25 cellular contexts compared by ENCODE assay signal in genomic region chr3:151483488-151483887, GRCh38. TPM values are rescaled to one million over a fixed set of nuclear protein-coding genes. Genes with fewer than 3 reads are reported as not detected.
DNase-seq lines count a peak whose midpoint lies in the region; ATAC-seq, FAIRE-seq and TF ChIP-seq lines count a peak whose summit lies in the region.
"Had no signal": no experiment of that assay in that cellular context is flagged by ENCODE, and none has a peak within 500 bp of the region (broad histone marks: within the 10 kb centered on the region; RNA-seq: fewer than 3 reads in every experiment).

No MANE protein-coding gene starts in this region.

- WGBS in small intestine, 3 donors, result 91 to 96% (median 94%) methylated on average over 1 of the region's 1 CpG

- H3K9me3 ChIP-seq in Peyer's patch (no peaks in the 10 kb centered on the region), small intestine (ENCODE audit: control insufficient read depth, low read depth) (no peaks in the 10 kb centered on the region)
- H3K9me3 ChIP-seq: BE2C, HAP-1 had no signal

- CTCF ChIA-PET in activated naive CD4-positive, alpha-beta T cell treated with anti-CD3 and anti-CD28 coated beads for 36 hours (lab: Charles Lee), result interaction anchor here (1.8 kb wide), 1 partner anchor 15 kb away, joined by 12 read pairs; no protein-coding TSS in a partner anchor

- H3K36me3 Mint-ChIP-seq in activated naive CD4-positive, alpha-beta T cell treated with anti-CD3 and anti-CD28 coated beads for 36 hours (ENCODE audit: low read depth), result peaks cover 1% of the 10 kb centered on the region

- H3K4me1 ChIP-seq in Peyer's patch (no peaks in the 10 kb centered on the region), small intestine (ENCODE audit: control insufficient read depth in 2 of 2, insufficient read depth in 1 of 2, low read depth in 1 of 2, low read length in 1 of 2) (no peaks in the 10 kb centered on the region)
- H3K4me1 ChIP-seq: A549, BE2C had no signal

- no peak for TF ChIP-seq POLR2A in Peyer's patch (IDR thresholded peaks at IDR 0.05)

- H3K27ac Mint-ChIP-seq in activated naive CD4-positive, alpha-beta T cell treated with anti-CD3 and anti-CD28 coated beads for 36 hours, result no peak overlapping the region
- H3K27ac Mint-ChIP-seq: CD14-positive monocyte; CD4-positive, alpha-beta T cell; CD8-positive, alpha-beta memory T cell had no signal

- peak in 2 of 3 donors; percentile 50 to 53 for DNase-seq in Peyer's patch
- DNase-seq in left colon, result peak; percentile 11 to 23
- DNase-seq in small intestine, result peak; percentile 80
- DNase-seq in NCI-H1436 (lab: John Stamatoyannopoulos, UW), result no peak
- no peak for DNase-seq in activated naive CD4-positive, alpha-beta T cell treated with anti-CD3 and anti-CD28 coated beads for 36 hours
- DNase-seq: 8988T; ACHN; AML-193; BE2C; CD4-positive, alpha-beta T cell; CD8-positive, alpha-beta memory T cell; DMS 273 treated with DMSO at 0.1 percent for 48 hours; DMS79; EL; GDM1; GM23248 had no signal

- H3K36me3 ChIP-seq in Peyer's patch (no peaks in the 10 kb centered on the region), small intestine (ENCODE audit: control insufficient read depth in 2 of 2, insufficient read depth in 2 of 2, low read length in 2 of 2) (no peaks in the 10 kb centered on the region)
- H3K36me3 ChIP-seq: BE2C; BLaER1 treated with 17β-estradiol and CSF1 and Interleukin-3, amounts not matched to agents 10 nM and 100 nM; HAP-1 had no signal

- no peak for TF ChIP-seq CTCF in Peyer's patch (IDR thresholded peaks at IDR 0.05)

- no peaks in the 10 kb centered on the region for H3K4me1 Mint-ChIP-seq in activated naive CD4-positive, alpha-beta T cell treated with anti-CD3 and anti-CD28 coated beads for 36 hours (ENCODE audit: low read depth)
- H3K4me1 Mint-ChIP-seq: CD14-positive monocyte; CD8-positive, alpha-beta memory T cell had no signal

- H3K27me3 Mint-ChIP-seq in activated naive CD4-positive, alpha-beta T cell treated with anti-CD3 and anti-CD28 coated beads for 36 hours (ENCODE audit: low read depth), result peaks cover 12% of the 10 kb centered on the region

- peaks cover 15% of the 10 kb centered on the region for H3K9me3 Mint-ChIP-seq in activated naive CD4-positive, alpha-beta T cell treated with anti-CD3 and anti-CD28 coated beads for 36 hours

- no peak overlapping the region for H3K4me3 Mint-ChIP-seq in activated naive CD4-positive, alpha-beta T cell treated with anti-CD3 and anti-CD28 coated beads for 36 hours
- H3K4me3 Mint-ChIP-seq: CD14-positive monocyte; CD4-positive, alpha-beta T cell; CD8-positive, alpha-beta memory T cell had no signal

- ATAC-seq in left colon (peak; percentile 84), HG02973 (IDR thresholded peaks at IDR 0.05; ENCODE audit: unreplicated experiment) (no peak)
- ATAC-seq: A549, GM12878 had no signal

- FAIRE-seq in small intestine (lab: Jason Lieb, UNC), result no peak
- FAIRE-seq: A549, D721Med, GM12878, GM19239, H54 had no signal

- H3K4me3 ChIP-seq in Peyer's patch, result no peak overlapping the region
- no peak overlapping the region for H3K4me3 ChIP-seq in small intestine (ENCODE audit: low read depth in 1 of 2, low read length in 2 of 2)
- H3K4me3 ChIP-seq: A549; BLaER1 treated with 17β-estradiol and CSF1 and Interleukin-3, amounts not matched to agents 10 nM and 100 nM; GM12878; GM23248; HAP-1 had no signal

- intact Hi-C loops in left colon (cut with DNase I, micrococcal nuclease), result no loop called here
- intact Hi-C loops in activated naive CD4-positive, alpha-beta T cell treated with anti-CD3 and anti-CD28 coated beads for 36 hours (cut with micrococcal nuclease), result no loop called here

- H3K27ac ChIP-seq in Peyer's patch (no peak overlapping the region), small intestine (ENCODE audit: low read depth in 1 of 2, low read length in 1 of 2) (no peak overlapping the region)
- H3K27ac ChIP-seq: A549; BLaER1 treated with 17β-estradiol and CSF1 and Interleukin-3, amounts not matched to agents 10 nM and 100 nM; GM23248 had no signal

- no peaks in the 10 kb centered on the region for H3K27me3 ChIP-seq in Peyer's patch
- H3K27me3 ChIP-seq in small intestine (ENCODE audit: control insufficient read depth in 2 of 2, insufficient read depth in 2 of 2, low read length in 2 of 2), result no peaks in the 10 kb centered on the region
- H3K27me3 ChIP-seq: BE2C; BLaER1 treated with 17β-estradiol and CSF1 and Interleukin-3, amounts not matched to agents 10 nM and 100 nM had no signal

RNA-seq across cellular contexts. Expression of gene IGSF10, which starts 22.6 kb away (rescaled TPM):
- total RNA-seq in Peyer's patch (1 to 10 TPM in 3 of 4 donors, under 1 TPM in 1; 0.70 to 5.4 (median 2.3) TPM), left colon (1 to 10 TPM in 1 of 2 donors, under 1 TPM in 1; 0.89 to 1.8 TPM)
- polyA plus RNA-seq in small intestine, result 1 to 10 TPM in 1 of 3 donors, not detected in 2; 2.6 TPM
- total RNA-seq in activated naive CD4-positive, alpha-beta T cell treated with anti-CD3 and anti-CD28 coated beads for 36 hours, result not detected
- total RNA-seq: CD4-positive, alpha-beta T cell; CD8-positive, alpha-beta memory T cell; GM23248 had no signal
- polyA plus RNA-seq: CD8-positive, alpha-beta memory T cell had no signal

Comparison
In these comparisons a context has a peak if more than half of its experiments do, and no peak if none do; other contexts are left out.
1. DNase-seq: peak in Peyer's patch (2 of 3), left colon (2 of 2) and small intestine (single experiment); none in NCI-H1436 (single experiment) and activated naive CD4-positive, alpha-beta T cell treated with anti-CD3 and anti-CD28 coated beads for 36 hours (single experiment).